7 cellular contexts compared by ENCODE assay signal in the genomic region with DNA sequence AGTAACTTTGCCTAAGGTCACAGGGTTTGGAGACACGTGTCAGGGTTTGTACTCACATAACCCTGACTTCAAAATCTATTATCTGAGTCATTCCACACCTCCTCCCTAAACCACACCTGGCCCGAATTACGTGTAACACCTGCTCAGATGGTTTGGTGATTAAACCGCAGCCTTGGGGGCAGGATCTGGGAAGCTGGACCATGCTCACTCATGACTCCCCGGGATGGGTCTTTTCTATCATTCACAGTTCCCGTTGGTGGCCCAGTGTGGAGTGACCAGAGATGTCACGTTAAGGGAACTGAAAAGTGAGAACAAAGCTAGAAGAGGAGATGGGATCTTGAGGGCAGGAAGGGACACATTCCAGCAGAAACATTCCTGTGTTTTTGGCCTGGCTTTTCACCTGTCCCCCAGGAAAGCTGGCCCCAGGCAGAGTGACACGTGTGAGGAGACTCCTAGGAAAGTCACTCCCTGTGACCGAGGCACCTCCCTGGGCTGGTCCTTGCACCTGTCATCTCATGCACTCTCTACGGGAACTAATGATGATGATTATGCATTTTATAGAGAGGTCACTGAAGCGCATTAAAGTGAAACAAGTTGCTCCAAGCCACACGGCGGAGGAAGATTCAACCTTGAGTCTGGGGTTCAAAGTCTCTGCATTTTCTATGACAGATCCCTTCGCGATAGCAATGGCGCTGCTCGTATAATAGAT.
DNase-seq lines count a peak whose midpoint lies in the region; ATAC-seq and TF ChIP-seq lines count a peak whose summit lies in the region.

No MANE protein-coding gene starts in this region.

- DNase-seq in KBM-7 (peak; percentile 32), glutamatergic neuron (no peak), COR-L47 (lab: John Stamatoyannopoulos, UW) (no peak)
- DNase-seq in stimulated activated CD8-positive, alpha-beta memory T cell treated with anti-CD3 and anti-CD28 coated beads, Interleukin-15, amount 100 ng/mL, for 48 hours (ENCODE audit: low read depth in 2 of 2) = peak; percentile 31 to 45

- H3K27me3 Mint-ChIP-seq in activated naive CD4-positive, alpha-beta T cell treated with anti-CD3 and anti-CD28 coated beads, Interleukin-2, amount 50 U/mL, for 24 hours = no peaks in the 10 kb centered on the region
- H3K27me3 Mint-ChIP-seq in glutamatergic neuron (ENCODE audit: unreplicated experiment) = no peaks in the 10 kb centered on the region

- no peaks in the 10 kb centered on the region for H3K9me3 Mint-ChIP-seq in activated naive CD4-positive, alpha-beta T cell treated with anti-CD3 and anti-CD28 coated beads, Interleukin-2, amount 50 U/mL, for 24 hours
- no peaks in the 10 kb centered on the region for H3K9me3 Mint-ChIP-seq in glutamatergic neuron (ENCODE audit: unreplicated experiment)

- in situ Hi-C loops in KBM-7 (cut with MboI; ENCODE audit: low pct_unique_long_range_greater_than_20kb, low sequenced_read_pairs) = no loop called here

- TF ChIP-seq CTCF in glutamatergic neuron (IDR thresholded peaks at IDR 0.05; ENCODE audit: partially characterized antibody, unreplicated experiment) = no peak

- H3K27ac Mint-ChIP-seq in activated naive CD4-positive, alpha-beta T cell treated with anti-CD3 and anti-CD28 coated beads, Interleukin-2, amount 50 U/mL, for 24 hours = no peak overlapping the region
- H3K27ac Mint-ChIP-seq in glutamatergic neuron (ENCODE audit: unreplicated experiment) = no peak overlapping the region

- H3K4me3 Mint-ChIP-seq in activated naive CD4-positive, alpha-beta T cell treated with anti-CD3 and anti-CD28 coated beads, Interleukin-2, amount 50 U/mL, for 24 hours = peak overlapping the region; percentile 64
- H3K4me3 Mint-ChIP-seq in glutamatergic neuron (ENCODE audit: unreplicated experiment) = no peak overlapping the region

- ATAC-seq in GM21423 (IDR thresholded peaks at IDR 0.05; ENCODE audit: unreplicated experiment) (peak; percentile 62), GM21367 (IDR thresholded peaks at IDR 0.05; ENCODE audit: unreplicated experiment) (no peak)

- peaks cover 67% of the 10 kb centered on the region for H3K4me1 Mint-ChIP-seq in activated naive CD4-positive, alpha-beta T cell treated with anti-CD3 and anti-CD28 coated beads, Interleukin-2, amount 50 U/mL, for 24 hours
- H3K4me1 Mint-ChIP-seq in glutamatergic neuron (ENCODE audit: low read depth, unreplicated experiment) = peaks cover 8% of the 10 kb centered on the region

- no peaks in the 10 kb centered on the region for H3K36me3 Mint-ChIP-seq in activated naive CD4-positive, alpha-beta T cell treated with anti-CD3 and anti-CD28 coated beads, Interleukin-2, amount 50 U/mL, for 24 hours
- no peaks in the 10 kb centered on the region for H3K36me3 Mint-ChIP-seq in glutamatergic neuron (ENCODE audit: unreplicated experiment)

Comparison
In these comparisons a context has a peak if more than half of its experiments do, and no peak if none do; other contexts are left out.
1. DNase-seq: peak in KBM-7 (single experiment) and stimulated activated CD8-positive, alpha-beta memory T cell treated with anti-CD3 and anti-CD28 coated beads, Interleukin-15, amount 100 ng/mL, for 48 hours (2 of 2); none in glutamatergic neuron (single experiment) and COR-L47 (single experiment).